In genomic region chr11:65401073-65401802, GRCh38 we compare ENCODE assay signal across 1 cellular context.
TF ChIP-seq lines count a peak whose summit lies in the region.

No MANE protein-coding gene starts in this region.

TF ChIP-seq in GM23338, 12 proteins besides CTCF, POLR2A, EP300 and RAD21 (continued from another document):
- TF ChIP-seq ZNF462 (CRISPR knock-in tag; IDR thresholded peaks at IDR 0.05) (no peak), ETS1 (IDR thresholded peaks at IDR 0.05) (no peak), ZNF331 (CRISPR knock-in tag; IDR thresholded peaks at IDR 0.05; ENCODE audit: low read depth) (no peak), STAT1 (IDR thresholded peaks at IDR 0.05; ENCODE audit: unreplicated experiment) (no peak), REST (IDR thresholded peaks at IDR 0.05; ENCODE audit: unreplicated experiment) (no peak), CREB1 (CRISPR knock-in tag; IDR thresholded peaks at IDR 0.05; ENCODE audit: low read depth) (no peak), POLR2AphosphoS5 (IDR thresholded peaks at IDR 0.05; ENCODE audit: low read depth) (no peak), JUNB (IDR thresholded peaks at IDR 0.05; ENCODE audit: unreplicated experiment) (no peak), EZH2phosphoT487 (IDR thresholded peaks at IDR 0.05; ENCODE audit: unreplicated experiment) (no peak), NANOG (IDR thresholded peaks at IDR 0.05; ENCODE audit: borderline replicate concordance) (no peak), EZH2 (IDR thresholded peaks at IDR 0.05; ENCODE audit: low read depth, unreplicated experiment) (no peak)
